9 cellular contexts compared by ENCODE assay signal in the genomic region with DNA sequence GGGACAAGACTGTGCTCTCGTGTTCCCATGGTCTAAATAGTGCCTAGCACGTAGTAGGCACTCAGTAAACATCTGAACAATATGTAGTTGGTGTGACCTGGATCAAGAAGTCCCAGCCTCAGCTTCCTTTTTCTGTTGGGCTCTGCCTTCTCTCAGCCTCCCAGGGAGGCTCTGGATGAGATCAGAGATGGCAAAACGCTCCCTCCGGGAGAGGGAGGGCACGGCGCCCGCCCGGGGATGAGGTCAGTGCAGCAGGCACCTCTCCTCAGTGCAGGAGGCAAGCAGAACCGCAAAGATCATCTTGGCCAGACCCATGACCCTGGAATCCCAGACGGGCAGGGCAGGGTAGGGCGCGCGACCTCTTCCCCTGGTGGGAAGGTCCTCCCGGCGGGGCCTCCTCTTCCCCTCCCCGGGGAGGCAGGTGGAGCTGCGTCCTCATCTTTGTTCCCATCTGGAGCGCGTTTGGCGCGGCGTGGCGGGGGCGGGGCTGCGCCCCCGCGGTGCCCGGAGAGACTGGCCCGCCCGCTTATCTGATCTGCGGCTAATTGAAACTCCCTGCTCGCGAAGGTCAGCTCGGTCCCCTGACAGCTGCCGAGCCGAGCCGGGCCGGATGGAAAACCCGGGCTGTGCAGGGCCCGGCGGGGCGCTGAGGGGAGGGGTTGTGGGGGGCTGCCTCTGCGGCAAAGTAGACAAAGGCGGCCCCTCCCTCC.
DNase-seq lines count a peak whose midpoint lies in the region; ATAC-seq and TF ChIP-seq lines count a peak whose summit lies in the region.
"Had no signal": no experiment of that assay in that cellular context is flagged by ENCODE, and none has a peak within 500 bp of the region (broad histone marks: within the 10 kb centered on the region; RNA-seq: fewer than 3 reads in every experiment).

No MANE protein-coding gene starts in this region.

- no peak overlapping the region for H3K4me3 ChIP-seq in astrocyte of the spinal cord (ENCODE audit: low read depth, low read length)
- peak overlapping the region; percentile 28 for H3K4me3 ChIP-seq in iPS-11a (ENCODE audit: low read depth, low read length)
- peak overlapping the region in 3 of 4 donors; percentile 22 to 39 (median 32) for H3K4me3 ChIP-seq in sigmoid colon

- no peak for TF ChIP-seq POLR2A in sigmoid colon (IDR thresholded peaks at IDR 0.05)

- intact Hi-C loops in sigmoid colon (cut with DNase I), result no loop called here

- TF ChIP-seq EP300 in sigmoid colon (IDR thresholded peaks at IDR 0.05), result no peak

- no peaks in the 10 kb centered on the region for H3K36me3 ChIP-seq in sigmoid colon

- no peak for TF ChIP-seq CTCF in astrocyte of the spinal cord (IDR thresholded peaks at IDR 0.05; ENCODE audit: low read depth, low read length)
- TF ChIP-seq CTCF in sigmoid colon (IDR thresholded peaks at IDR 0.05), result no peak

- H3K27me3 ChIP-seq in sigmoid colon, result peaks cover 0 to 23% (median 12%) of the 10 kb centered on the region in 3 donors

- no peak for ATAC-seq in HG02852 (IDR thresholded peaks at IDR 0.05; ENCODE audit: unreplicated experiment)
- ATAC-seq in GM21526 (IDR thresholded peaks at IDR 0.05; ENCODE audit: low FRiP score, unreplicated experiment), result no peak
- ATAC-seq in HG02610 (IDR thresholded peaks at IDR 0.05; ENCODE audit: unreplicated experiment), result no peak

- H3K4me1 ChIP-seq in sigmoid colon, result peaks cover 0 to 40% (median 38%) of the 10 kb centered on the region in 4 donors

- 7 to 10% methylated on average over 42 of the region's 44 CpGs for WGBS in sigmoid colon, 2 donors

- H3K9me3 ChIP-seq in sigmoid colon, result no peaks in the 10 kb centered on the region

- peak; percentile 63 for DNase-seq in DMS79 treated with DMSO at 0.1 percent for 48 hours (lab: John Stamatoyannopoulos, UW)
- DNase-seq in NCI-H187 (lab: John Stamatoyannopoulos, UW), result peak; percentile 18 to 28
- peak; percentile 85 for DNase-seq in astrocyte of the spinal cord (ENCODE audit: low read depth, low spot score)
- DNase-seq in sigmoid colon, result peak; percentile 82

- in situ Hi-C loops in astrocyte of the spinal cord (cut with HindIII; ENCODE audit: low sequenced_read_pairs), result no loop called here

- H3K27ac ChIP-seq in sigmoid colon, result peak overlapping the region; percentile 43 to 62 (median 52)
- H3K27ac ChIP-seq: KMS-11 had no signal

Comparison
In these comparisons a context has a peak if more than half of its experiments do, and no peak if none do; other contexts are left out.
1. DNase-seq: peak in every context shown above with its lines; median percentile 85 in astrocyte of the spinal cord; 82 in sigmoid colon; 63 in DMS79 treated with DMSO at 0.1 percent for 48 hours; 23 in NCI-H187.